Comparison of ENCODE assay signal across 7 cellular contexts in genomic region chr6:81568973-81569372, GRCh38.
"Had no signal": no experiment of that assay in that cellular context is flagged by ENCODE, and none has a peak within 500 bp of the region (broad histone marks: within the 10 kb centered on the region; RNA-seq: fewer than 3 reads in every experiment).

No MANE protein-coding gene starts in this region.

- FAIRE-seq: HepG2, HTR-8/SVneo, K562 had no signal

- ATAC-seq: HepG2, K562 had no signal

- H3K4me3 Mint-ChIP-seq: IgD-negative memory B cell had no signal

- H3K4me1 Mint-ChIP-seq: IgD-negative memory B cell had no signal

- H3K36me3 Mint-ChIP-seq: IgD-negative memory B cell had no signal

- H3K27me3 Mint-ChIP-seq: IgD-negative memory B cell had no signal

- H3K4me3 ChIP-seq: K562 had no signal

- H3K27ac Mint-ChIP-seq: IgD-negative memory B cell had no signal

- DNase-seq: IMR-90, KBM-7 had no signal

- H3K27ac ChIP-seq: HL-60 had no signal
